1 cellular context compared by ENCODE assay signal in genomic region chr13:67135356-67135755, GRCh38.
TF ChIP-seq lines count a peak whose summit lies in the region.

No MANE protein-coding gene starts in this region.

TF ChIP-seq in K562, 482 proteins besides CTCF, POLR2A, EP300 and RAD21 (continued from another document):
- TF ChIP-seq CLOCK (CRISPR knock-in tag; IDR thresholded peaks at IDR 0.05; ENCODE audit: borderline replicate concordance) (no peak), MEF2A (IDR thresholded peaks at IDR 0.05; ENCODE audit: control insufficient read depth, low read depth, low read length) (no peak), ZNF449 (CRISPR knock-in tag; IDR thresholded peaks at IDR 0.05) (no peak), ZNF436 (CRISPR knock-in tag; IDR thresholded peaks at IDR 0.05) (no peak), KDM4B (IDR thresholded peaks at IDR 0.05; ENCODE audit: borderline replicate concordance in 2 of 2, low read depth in 1 of 2) (no peak), ETV5 (CRISPR knock-in tag; IDR thresholded peaks at IDR 0.05; ENCODE audit: low read depth) (no peak), RBM22 (IDR thresholded peaks at IDR 0.05; ENCODE audit: low read depth, low read length, poor library complexity, severe bottlenecking) (no peak), ZEB2 (IDR thresholded peaks at IDR 0.05) (no peak), IFI16 (CRISPR knock-in tag; IDR thresholded peaks at IDR 0.05) (no peak), E2F1 (CRISPR knock-in tag; IDR thresholded peaks at IDR 0.05) (no peak), GMEB1 (CRISPR knock-in tag; IDR thresholded peaks at IDR 0.05) (no peak), PKNOX1 (IDR thresholded peaks at IDR 0.05) (no peak)
TF ChIP-seq in K562: peak in this region for 0.
